In genomic region chr10:123538401-123539320, GRCh38 we compare ENCODE assay signal across 21 cellular contexts.
DNase-seq lines count a peak whose midpoint lies in the region; ATAC-seq and TF ChIP-seq lines count a peak whose summit lies in the region.
"Had no signal": no experiment of that assay in that cellular context is flagged by ENCODE, and none has a peak within 500 bp of the region (broad histone marks: within the 10 kb centered on the region; RNA-seq: fewer than 3 reads in every experiment).

No MANE protein-coding gene starts in this region.

- H3K27ac ChIP-seq in OCI-LY3 (ENCODE audit: low read length) (peak overlapping the region; percentile 86), iPS-20b (ENCODE audit: low read length) (peak overlapping the region; percentile 49), right lobe of liver (no peak overlapping the region), thyroid gland (no peak overlapping the region)
- H3K27ac ChIP-seq: A549, spleen, upper lobe of right lung had no signal

- peak overlapping the region; percentile 43 for H2AFZ ChIP-seq in OCI-LY3 (ENCODE audit: low read depth, low read length)

- H3K36me3 ChIP-seq in OCI-LY3 (replicated peaks; ENCODE audit: low read depth, low read length) (no peaks in the 10 kb centered on the region), iPS-20b (ENCODE audit: insufficient read depth, low read depth, low read length) (no peaks in the 10 kb centered on the region), right lobe of liver (no peaks in the 10 kb centered on the region), thyroid gland (no peaks in the 10 kb centered on the region)
- H3K36me3 ChIP-seq: spleen, upper lobe of right lung had no signal

- intact Hi-C loops in right lobe of liver (cut with DNase I) (no loop called here), thyroid gland (cut with DNase I) (no loop called here)

- no peaks in the 10 kb centered on the region for H3K9me3 ChIP-seq in OCI-LY3 (ENCODE audit: insufficient read depth, low read length)
- H3K9me3 ChIP-seq in iPS-20b (ENCODE audit: insufficient read depth, low read depth, low read length): no peaks in the 10 kb centered on the region
- H3K9me3 ChIP-seq in right lobe of liver: peaks cover 0 to 5% (median 0%) of the 10 kb centered on the region in 4 donors
- no peaks in the 10 kb centered on the region for H3K9me3 ChIP-seq in thyroid gland
- H3K9me3 ChIP-seq: A549, upper lobe of right lung had no signal

- H3K27me3 ChIP-seq in OCI-LY3 (ENCODE audit: low read depth, low read length) (no peaks in the 10 kb centered on the region), iPS-20b (ENCODE audit: insufficient read depth, low read length) (no peaks in the 10 kb centered on the region), right lobe of liver (no peaks in the 10 kb centered on the region), thyroid gland (no peaks in the 10 kb centered on the region)
- H3K27me3 ChIP-seq: spleen, upper lobe of right lung had no signal

- TF ChIP-seq CTCF in OCI-LY3 (IDR thresholded peaks at IDR 0.05; ENCODE audit: low read depth, low read length) (no peak), right lobe of liver (IDR thresholded peaks at IDR 0.05) (no peak), thyroid gland (IDR thresholded peaks at IDR 0.05) (no peak)

- peak overlapping the region; percentile 15 for H3K27ac Mint-ChIP-seq in activated naive CD4-positive, alpha-beta T cell treated with anti-CD3 and anti-CD28 coated beads, Interleukin-2, amount 50 U/mL, for 24 hours
- H3K27ac Mint-ChIP-seq: activated naive CD8-positive, alpha-beta T cell treated with anti-CD3 and anti-CD28 coated beads for 36 hours had no signal

- peak overlapping the region; percentile 32; the same call in 1 of the 2 replicates for H3K4me3 ChIP-seq in OCI-LY3 (ENCODE audit: low read length)
- no peak overlapping the region for H3K4me3 ChIP-seq in iPS-20b (ENCODE audit: low read length)
- H3K4me3 ChIP-seq in right lobe of liver: no peak overlapping the region
- H3K4me3 ChIP-seq in thyroid gland (replicated peaks in 1 of 3): no peak overlapping the region
- H3K4me3 ChIP-seq: A549, spleen, upper lobe of right lung had no signal

- H3K27me3 Mint-ChIP-seq in activated naive CD4-positive, alpha-beta T cell treated with anti-CD3 and anti-CD28 coated beads, Interleukin-2, amount 50 U/mL, for 24 hours: peaks cover 12% of the 10 kb centered on the region

- H3K4me2 ChIP-seq in OCI-LY3 (ENCODE audit: low read length): peak overlapping the region; percentile 65
- H3K4me2 ChIP-seq: A549 had no signal

- TF ChIP-seq POLR2A in right lobe of liver (IDR thresholded peaks at IDR 0.05) (no peak), thyroid gland (IDR thresholded peaks at IDR 0.05) (no peak)

- no peaks in the 10 kb centered on the region for H4K20me1 ChIP-seq in OCI-LY3 (ENCODE audit: insufficient read depth, low read length)

- 45% methylated on average over 11 of the region's 12 CpGs for WGBS in right lobe of liver (ENCODE audit: insufficient coverage, low coverage, low lambda C conversion rate, missing lambda C conversion rate)
- 57 to 58% methylated on average over 12 of the region's 12 CpGs for WGBS in thyroid gland, 2 donors

- H3K36me3 Mint-ChIP-seq in activated naive CD4-positive, alpha-beta T cell treated with anti-CD3 and anti-CD28 coated beads, Interleukin-2, amount 50 U/mL, for 24 hours: no peaks in the 10 kb centered on the region
- H3K36me3 Mint-ChIP-seq: activated naive CD8-positive, alpha-beta T cell treated with anti-CD3 and anti-CD28 coated beads for 36 hours had no signal

- no peak overlapping the region for H3K4me3 Mint-ChIP-seq in activated naive CD4-positive, alpha-beta T cell treated with anti-CD3 and anti-CD28 coated beads, Interleukin-2, amount 50 U/mL, for 24 hours
- H3K4me3 Mint-ChIP-seq: activated naive CD8-positive, alpha-beta T cell treated with anti-CD3 and anti-CD28 coated beads for 36 hours had no signal

- H3K4me1 ChIP-seq in OCI-LY3 (ENCODE audit: low read length) (peaks cover 45% of the 10 kb centered on the region), iPS-20b (ENCODE audit: insufficient read depth, low read length) (peaks cover 23% of the 10 kb centered on the region), right lobe of liver (peaks cover 0 to 5% (median 0%) of the 10 kb centered on the region in 4 donors), thyroid gland (no peaks in the 10 kb centered on the region)
- H3K4me1 ChIP-seq: A549, upper lobe of right lung had no signal

- H3K4me1 Mint-ChIP-seq in activated naive CD4-positive, alpha-beta T cell treated with anti-CD3 and anti-CD28 coated beads, Interleukin-2, amount 50 U/mL, for 24 hours: no peaks in the 10 kb centered on the region
- H3K4me1 Mint-ChIP-seq: activated naive CD8-positive, alpha-beta T cell treated with anti-CD3 and anti-CD28 coated beads for 36 hours had no signal

- H3K79me2 ChIP-seq in OCI-LY3 (ENCODE audit: low read length): no peaks in the 10 kb centered on the region

- no peak for ATAC-seq in right lobe of liver
- ATAC-seq: A549, left lobe of liver, Right ventricle myocardium inferior, upper lobe of right lung had no signal

- peaks cover 4% of the 10 kb centered on the region for H3K9me3 Mint-ChIP-seq in activated naive CD4-positive, alpha-beta T cell treated with anti-CD3 and anti-CD28 coated beads, Interleukin-2, amount 50 U/mL, for 24 hours
- H3K9me3 Mint-ChIP-seq: activated naive CD8-positive, alpha-beta T cell treated with anti-CD3 and anti-CD28 coated beads for 36 hours had no signal

- no peak for DNase-seq in activated naive CD4-positive, alpha-beta T cell (lab: John Stamatoyannopoulos, UW)
- peak; percentile 23 for DNase-seq in ureter (ENCODE audit: low spot score)
- no peak for DNase-seq in NCI-H2081 (lab: John Stamatoyannopoulos, UW)
- DNase-seq in right lobe of liver: no peak
- no peak for DNase-seq in thyroid gland
- DNase-seq: activated CD4-positive, CD25-positive, alpha-beta regulatory T cell treated with anti-CD3 and anti-CD28 coated beads, Interleukin-2, amount 50 U/mL, for 72 hours; activated naive CD8-positive, alpha-beta T cell treated with anti-CD3 and anti-CD28 coated beads for 36 hours; EL; Kasumi-1; NCI-H1105 treated with DMSO at 0.1 percent for 48 hours; NCI-H2107; NCI-H524 treated with DMSO at 0.1 percent for 48 hours; spleen; stimulated activated CD4-positive, alpha-beta T cell treated with anti-CD3 and anti-CD28 coated beads, Interleukin-4, amount 100 ng/mL, for 24 hours; upper lobe of right lung had no signal

- H3K9ac ChIP-seq in OCI-LY3 (ENCODE audit: low read length) (peak overlapping the region; percentile 49), iPS-20b (ENCODE audit: low read depth, low read length) (no peak overlapping the region)

Comparison
In these comparisons a context has a peak if more than half of its experiments do, and no peak if none do; other contexts are left out.
1. H3K27ac ChIP-seq: peak in OCI-LY3 (single experiment) and iPS-20b (single experiment); none in right lobe of liver (0 of 3) and thyroid gland (0 of 3).